ENCODE assay signal across 26 cellular contexts in genomic region chr2:201408931-201409330, GRCh38.
"Had no signal": no experiment of that assay in that cellular context is flagged by ENCODE, and none has a peak within 500 bp of the region (broad histone marks: within the 10 kb centered on the region; RNA-seq: fewer than 3 reads in every experiment).

No MANE protein-coding gene starts in this region.

- DNase-seq: Karpas-422, KG1, MG63, NCI-H1092, NCI-H1105 treated with DMSO at 0.1 percent for 48 hours, NCI-H1417 treated with DMSO at 0.1 percent for 48 hours, NCI-H146, NCI-H1694 treated with DMSO at 0.1 percent for 48 hours, NCI-H1930, NCI-H2081, NCI-H2107, NCI-H2171, NCI-H226, NCI-H446, NCI-H510A, NCI-H524 treated with DMSO at 0.1 percent for 48 hours, NCI-H69, NCI-H774, Right ventricle myocardium superior, RPMI8226, SIG-M5 had no signal

- H3K27ac ChIP-seq: HL-60, SJSA1 had no signal

- H3K9me3 ChIP-seq: MG63, SJSA1 had no signal

- FAIRE-seq: HTR-8/SVneo, RCC 7860 had no signal

- H3K27me3 ChIP-seq: MG63, SJSA1 had no signal

- H3K4me3 ChIP-seq: MG63, SJSA1, SK-N-MC had no signal
